ENCODE assay signal across 8 cellular contexts in the genomic region with DNA sequence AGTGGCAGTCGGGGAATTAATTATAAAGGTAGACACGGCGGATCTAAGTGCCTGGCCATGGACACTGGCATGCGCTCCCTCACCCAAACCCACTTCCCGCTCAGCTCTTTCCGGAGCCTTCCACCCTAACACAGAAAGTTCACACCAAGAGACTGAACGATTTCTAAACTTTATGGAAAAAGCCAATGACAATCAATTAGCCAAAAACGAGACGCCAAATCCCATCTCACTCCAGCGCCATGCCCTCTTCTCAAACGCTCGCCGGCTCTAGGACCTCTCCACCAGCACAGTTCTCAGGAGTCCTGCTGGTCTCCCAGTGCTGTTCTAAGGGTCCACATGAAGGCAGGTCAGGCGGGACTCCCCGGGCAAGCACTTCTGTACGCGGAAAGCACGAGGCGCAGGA. TPM values are rescaled to one million over a fixed set of nuclear protein-coding genes. Genes with fewer than 3 reads are reported as not detected.
DNase-seq lines count a peak whose midpoint lies in the region; ATAC-seq and TF ChIP-seq lines count a peak whose summit lies in the region.

No MANE protein-coding gene starts in this region.

- peak overlapping the region; percentile 80 to 93 for H3K27ac ChIP-seq in left lung
- peak overlapping the region; percentile 88 to 93 (median 88) for H3K27ac ChIP-seq in transverse colon

- peak overlapping the region; percentile 95 for H3K4me3 ChIP-seq in adipocyte (ENCODE audit: low read length)
- peak overlapping the region; percentile 84 to 91 for H3K4me3 ChIP-seq in left lung
- H3K4me3 ChIP-seq in transverse colon = peak overlapping the region; percentile 55 to 70 (median 61)

- no peaks in the 10 kb centered on the region for H3K4me1 ChIP-seq in ES-I3 (ENCODE audit: insufficient read depth, low read length)
- H3K4me1 ChIP-seq in adipocyte (ENCODE audit: control insufficient read depth, insufficient read depth, low read length) = peaks cover 18% of the 10 kb centered on the region
- peaks cover 13 to 23% of the 10 kb centered on the region in 2 donors for H3K4me1 ChIP-seq in left lung
- peaks cover 11 to 23% (median 16%) of the 10 kb centered on the region in 4 donors for H3K4me1 ChIP-seq in transverse colon

- peak; percentile 2 for ATAC-seq in HG03025 (IDR thresholded peaks at IDR 0.05; ENCODE audit: low FRiP score, unreplicated experiment)
- no peak for ATAC-seq in left lung
- no peak for ATAC-seq in GM18867 (IDR thresholded peaks at IDR 0.05; ENCODE audit: unreplicated experiment)

- H3K9me3 ChIP-seq in ES-I3 (ENCODE audit: control insufficient read depth, insufficient read depth, low read length) (no peaks in the 10 kb centered on the region), adipocyte (ENCODE audit: control insufficient read depth, low read length) (no peaks in the 10 kb centered on the region), left lung (no peaks in the 10 kb centered on the region), transverse colon (no peaks in the 10 kb centered on the region)

- TF ChIP-seq EP300 in transverse colon (IDR thresholded peaks at IDR 0.05; ENCODE audit: low read depth) = no peak

- no peaks in the 10 kb centered on the region for H3K27me3 ChIP-seq in adipocyte (replicated peaks; ENCODE audit: control insufficient read depth, insufficient read depth, low read length)
- H3K27me3 ChIP-seq in left lung = no peaks in the 10 kb centered on the region
- H3K27me3 ChIP-seq in transverse colon = no peaks in the 10 kb centered on the region

- no peak for DNase-seq in adipocyte (ENCODE audit: low read depth)
- DNase-seq in left lung = no peak
- no peak for DNase-seq in transverse colon
- DNase-seq in HCEC 1CT = no peak
- DNase-seq in OCI-M1 (lab: John Stamatoyannopoulos, UW) = no peak

- intact Hi-C loops in left lung (cut with DNase I) = no loop called here
- intact Hi-C loops in transverse colon (cut with DNase I; ENCODE audit: low total_unique reads) = loop anchor here (5.0 kb wide), 1 partner anchor 123 kb away; no protein-coding TSS in a partner anchor

- TF ChIP-seq CTCF in left lung (IDR thresholded peaks at IDR 0.05) = no peak
- no peak for TF ChIP-seq CTCF in transverse colon (IDR thresholded peaks at IDR 0.05)

- in situ Hi-C loops in transverse colon (cut with MboI; ENCODE audit: low pct_ligation_motif_present in 1 of 4, low pct_unique_long_range_greater_than_20kb in 1 of 4, low sequenced_read_pairs in 3 of 4) = no loop called here

- H3K36me3 ChIP-seq in ES-I3 (ENCODE audit: insufficient read depth, low read length) (no peaks in the 10 kb centered on the region), adipocyte (ENCODE audit: control insufficient read depth, insufficient read depth, low read length, severe bottlenecking) (no peaks in the 10 kb centered on the region), left lung (no peaks in the 10 kb centered on the region), transverse colon (no peaks in the 10 kb centered on the region)

- no peak for TF ChIP-seq POLR2A in transverse colon (IDR thresholded peaks at IDR 0.05)

- peak overlapping the region; percentile 87 for H3K9ac ChIP-seq in ES-I3 (ENCODE audit: low read depth, low read length)
- H3K9ac ChIP-seq in adipocyte (ENCODE audit: low read length) = peak overlapping the region; percentile 85

- WGBS in transverse colon (ENCODE audit: low coverage in 1 of 2), 2 donors = 0 to 2% methylated on average over 9 to 19 of the region's 19 CpGs

RNA-seq across cellular contexts. Expression of a gene that starts 0.6 kb away (rescaled TPM):
- 100 to 1,000 TPM; 118 to 130 TPM for total RNA-seq in left lung
- total RNA-seq in transverse colon = 100 to 1,000 TPM in 2 of 4 donors, 10 to 100 TPM in 2; 60.2 to 187 (median 101) TPM

RNA-seq across cellular contexts. Expression of a gene that starts 55.6 kb away (rescaled TPM):
- 10 to 100 TPM; 18.2 to 31.3 TPM for total RNA-seq in left lung
- total RNA-seq in transverse colon = 1 to 10 TPM in 3 of 4 donors, not detected in 1; 1.8 to 3.0 (median 2.3) TPM

Comparison
In these comparisons a context has a peak if more than half of its experiments do, and no peak if none do; other contexts are left out.
1. RNA of a gene that starts 55.6 kb away (total RNA-seq): 18.2 to 31.3 TPM in left lung; 1.8 to 3.0 TPM in transverse colon; every median in the first group is over 4 times any median in the second.
2. Peak in every context shown above with its lines, with median percentiles within 50 percentile points of each other: H3K4me3 ChIP-seq.